ENCODE assay signal across 30 cellular contexts in genomic region chr1:174000274-174000852, GRCh38. TPM values are rescaled to one million over a fixed set of nuclear protein-coding genes. Genes with fewer than 3 reads are reported as not detected.
DNase-seq lines count a peak whose midpoint lies in the region; ATAC-seq, FAIRE-seq and TF ChIP-seq lines count a peak whose summit lies in the region.
"Had no signal": no experiment of that assay in that cellular context is flagged by ENCODE, and none has a peak within 500 bp of the region (broad histone marks: within the 10 kb centered on the region; RNA-seq: fewer than 3 reads in every experiment).

No MANE protein-coding gene starts in this region.

- H3K9me2 ChIP-seq in hepatocyte (replicated peaks; ENCODE audit: insufficient read depth): no peaks in the 10 kb centered on the region

- no peak for TF ChIP-seq EP300 in K562 (IDR thresholded peaks at IDR 0.05; ENCODE audit: low read length)

- peaks cover 43% of the 10 kb centered on the region for H3K4me1 Mint-ChIP-seq in CD14-positive monocyte

- no peak for TF ChIP-seq POLR2A in K562 (conservative IDR thresholded peaks at IDR 0.05)

- BruUV-seq in K562 (replicated peaks; lab: Mats Ljungman, UMichigan): no TSS peak

- 43% methylated on average over 3 of the region's 3 CpGs for WGBS in K562 (ENCODE audit: insufficient coverage, low coverage, missing lambda C conversion rate)
- 86% methylated on average over 3 of the region's 3 CpGs for WGBS in hepatocyte (ENCODE audit: low lambda C conversion rate, missing lambda C conversion rate)

- H3K36me3 ChIP-seq in K562 (ENCODE audit: control insufficient read depth, insufficient read depth, low read length) (peaks cover 28% of the 10 kb centered on the region), hepatocyte (replicated peaks; ENCODE audit: insufficient read depth, low read depth) (no peaks in the 10 kb centered on the region)
- H3K36me3 ChIP-seq: ascending aorta had no signal

- in situ Hi-C loops in K562 (cut with MboI): no loop called here

- no peak for ATAC-seq in K562
- no peak for ATAC-seq in HG03159 (IDR thresholded peaks at IDR 0.05; ENCODE audit: unreplicated experiment)
- ATAC-seq: naive thymus-derived CD4-positive, alpha-beta T cell; PC-3; stimulated activated effector memory CD8-positive, alpha-beta T cell treated with anti-CD3 and anti-CD28 coated beads, Interleukin-12 subunit alpha, Interleukin-12 subunit beta, amount 100 ng/mL, for 72 hours; WTC11 had no signal

- H3K4me2 ChIP-seq in K562 (ENCODE audit: insufficient read depth, low read length): no peak overlapping the region
- H3K4me2 ChIP-seq in hepatocyte: no peak overlapping the region
- H3K4me2 ChIP-seq: GM23338, KMS-11 had no signal

- no peak overlapping the region for H3K4me3 Mint-ChIP-seq in CD14-positive monocyte
- H3K4me3 Mint-ChIP-seq: activated CD4-positive, alpha-beta memory T cell treated with anti-CD3 and anti-CD28 coated beads, Interleukin-2, amount 10 ng/mL, durations not matched to agents 7 days and 5 days; GM23338; stimulated activated effector memory CD8-positive, alpha-beta T cell treated with anti-CD3 and anti-CD28 coated beads, Interleukin-12 subunit alpha, Interleukin-12 subunit beta, amount 100 ng/mL, for 72 hours; T-helper 1 cell treated with Interleukin-12 subunit alpha and Interleukin-12 subunit beta and Interleukin-4 antibody, amounts not matched to agents 30 μg/mL and 1 μg/mL, for 36 hours; WTC11 had no signal

- H2AFZ ChIP-seq in K562 (ENCODE audit: low read depth, low read length) (no peak overlapping the region), hepatocyte (no peak overlapping the region)
- H2AFZ ChIP-seq: GM23338 had no signal

- H3K9ac ChIP-seq in K562 (ENCODE audit: insufficient read depth in 1 of 2, low read depth in 2 of 2, low read length in 2 of 2): no peak overlapping the region
- H3K9ac ChIP-seq: KMS-11 had no signal

- TF ChIP-seq CTCF in CD14-positive monocyte (IDR thresholded peaks at IDR 0.05): no peak
- TF ChIP-seq CTCF in K562 (IDR thresholded peaks at IDR 0.05 in 2 of 3, conservative IDR thresholded peaks at IDR 0.05 in 1 of 3; ENCODE audit: insufficient read depth in 2 of 3, low read depth in 1 of 3, low read length in 3 of 3): no peak
- TF ChIP-seq CTCF in hepatocyte (IDR thresholded peaks at IDR 0.05; ENCODE audit: poor library complexity): no peak

- H3K9me3 Mint-ChIP-seq in CD14-positive monocyte: no peaks in the 10 kb centered on the region
- H3K9me3 Mint-ChIP-seq: activated CD4-positive, alpha-beta memory T cell treated with anti-CD3 and anti-CD28 coated beads, Interleukin-2, amount 10 ng/mL, durations not matched to agents 7 days and 5 days; GM23338; naive thymus-derived CD4-positive, alpha-beta T cell; stimulated activated effector memory CD8-positive, alpha-beta T cell treated with anti-CD3 and anti-CD28 coated beads, Interleukin-12 subunit alpha, Interleukin-12 subunit beta, amount 100 ng/mL, for 72 hours; T-helper 1 cell treated with Interleukin-12 subunit alpha and Interleukin-12 subunit beta and Interleukin-4 antibody, amounts not matched to agents 30 μg/mL and 1 μg/mL, for 36 hours had no signal

- H3K27me3 Mint-ChIP-seq in CD14-positive monocyte (ENCODE audit: low read depth in 3 of 3): no peaks in the 10 kb centered on the region
- H3K27me3 Mint-ChIP-seq: activated CD4-positive, alpha-beta memory T cell treated with anti-CD3 and anti-CD28 coated beads, Interleukin-2, amount 10 ng/mL, durations not matched to agents 7 days and 5 days; naive thymus-derived CD4-positive, alpha-beta T cell had no signal

- CTCF ChIA-PET in K562 (lab: Yijun Ruan, JAX; ENCODE audit: low intra/inter-chr PET ratio): no interaction called here

- peaks cover 13 to 31% of the 10 kb centered on the region in 2 donors for H3K36me3 Mint-ChIP-seq in CD14-positive monocyte
- H3K36me3 Mint-ChIP-seq: WTC11 had no signal

- H3K27ac ChIP-seq in K562 (ENCODE audit: extremely low read depth, low read depth, low read length) (no peak overlapping the region), hepatocyte (peak overlapping the region; percentile 14)
- H3K27ac ChIP-seq: ascending aorta, KMS-11, suprapubic skin had no signal

- H3K4me1 ChIP-seq in K562 (replicated peaks in 1 of 2; ENCODE audit: control insufficient read depth in 2 of 2, insufficient read depth in 2 of 2, low read length in 2 of 2) (peaks cover 0 to 3% of the 10 kb centered on the region in 2 experiments; a peak in 1 of 5 replicates), hepatocyte (ENCODE audit: insufficient read depth) (peaks cover 13% of the 10 kb centered on the region)

- H3K27me3 ChIP-seq in K562 (ENCODE audit: control insufficient read depth in 2 of 2, insufficient read depth in 2 of 2, low read length in 2 of 2) (no peaks in the 10 kb centered on the region), hepatocyte (no peaks in the 10 kb centered on the region)
- H3K27me3 ChIP-seq: ascending aorta, suprapubic skin had no signal

- H3K4me3 ChIP-seq in K562: no peak overlapping the region
- no peak overlapping the region for H3K4me3 ChIP-seq in hepatocyte
- H3K4me3 ChIP-seq: ascending aorta, GM23338, suprapubic skin had no signal

- H4K20me1 ChIP-seq in K562 (replicated peaks; ENCODE audit: control insufficient read depth, insufficient read depth, low read length): no peaks in the 10 kb centered on the region; the same call in 1 of the 2 replicates
- H4K20me1 ChIP-seq in hepatocyte (ENCODE audit: insufficient read depth, poor library complexity, severe bottlenecking): peaks cover 92% of the 10 kb centered on the region

- DNase-seq in CD14-positive monocyte (ENCODE audit: low spot score) (no peak), NCI-H2227 (lab: John Stamatoyannopoulos, UW; ENCODE audit: unreplicated experiment) (peak; percentile 65), K562 (ENCODE audit: extremely low read depth in 1 of 4, low spot score in 3 of 4) (no peak), hepatocyte (ENCODE audit: low spot score) (no peak), midbrain (lab: John Stamatoyannopoulos, UW) (no peak), GF-D8 (lab: John Stamatoyannopoulos, UW) (no peak)
- DNase-seq in activated CD4-positive, alpha-beta T cell treated with anti-CD3 and anti-CD28 coated beads, Interleukin-2, amount 50 U/mL, for 4 hours: no peak
- DNase-seq: activated CD4-positive, alpha-beta memory T cell treated with anti-CD3 and anti-CD28 coated beads, Interleukin-2, amount 10 ng/mL, durations not matched to agents 7 days and 5 days; activated naive CD4-positive, alpha-beta T cell; activated T-cell treated with anti-CD3 and anti-CD28 coated beads for 4 hours; C1 segment of cervical spinal cord; DMS53; mesenchymal stem cell; MV-4-11; naive thymus-derived CD4-positive, alpha-beta T cell; NCI-H187; NCI-H345; PC-3; SHP77 treated with DMSO at 0.1 percent for 48 hours had no signal

- H3K27ac Mint-ChIP-seq in CD14-positive monocyte: peak overlapping the region in 4 of 7 donors; percentile 5 to 74 (median 45)
- H3K27ac Mint-ChIP-seq: activated CD4-positive, alpha-beta memory T cell treated with anti-CD3 and anti-CD28 coated beads, Interleukin-2, amount 10 ng/mL, durations not matched to agents 7 days and 5 days; stimulated activated effector memory CD8-positive, alpha-beta T cell treated with anti-CD3 and anti-CD28 coated beads, Interleukin-12 subunit alpha, Interleukin-12 subunit beta, amount 100 ng/mL, for 72 hours; T-helper 1 cell treated with Interleukin-12 subunit alpha and Interleukin-12 subunit beta and Interleukin-4 antibody, amounts not matched to agents 30 μg/mL and 1 μg/mL, for 36 hours had no signal

- H3K9me3 ChIP-seq in K562 (replicated peaks; ENCODE audit: control insufficient read depth, insufficient read depth, low read depth, low read length): no peaks in the 10 kb centered on the region
- H3K9me3 ChIP-seq in hepatocyte (ENCODE audit: low read depth): no peaks in the 10 kb centered on the region
- H3K9me3 ChIP-seq: ascending aorta, suprapubic skin had no signal

- POLR2A ChIA-PET in K562 (lab: Yijun Ruan, JAX): interaction anchor here (0.7 to 3.1 kb wide), 6 partner anchors 8 to 28 kb away, joined by 3 to 12 read pairs (median 4); partner anchors contain the start of gene RC3H1

- peaks cover 83% of the 10 kb centered on the region for H3K79me2 ChIP-seq in K562 (ENCODE audit: control insufficient read depth, insufficient read depth, low read length)
- H3K79me2 ChIP-seq in hepatocyte: peaks cover 100% of the 10 kb centered on the region

- FAIRE-seq in K562 (lab: Jason Lieb, UNC): no peak
- FAIRE-seq: colon, endometrium, GM12891 had no signal

- H3K9me1 ChIP-seq in K562 (ENCODE audit: control insufficient read depth, insufficient read depth, low read length): no peaks in the 10 kb centered on the region

- intact Hi-C loops in CD14-positive monocyte (cut with micrococcal nuclease): no loop called here
- intact Hi-C loops in K562 (cut with micrococcal nuclease): no loop called here

- TF ChIP-seq RAD21 in K562 (CRISPR knock-in tag; conservative IDR thresholded peaks at IDR 0.05 in 1 of 2, IDR thresholded peaks at IDR 0.05 in 1 of 2): no peak

TF ChIP-seq in K562, 482 proteins besides CTCF, POLR2A, EP300 and RAD21 (continues in another document):
- TF ChIP-seq MAFG (tag; conservative IDR thresholded peaks at IDR 0.05) (no peak), RCOR1 (IDR thresholded peaks at IDR 0.05; ENCODE audit: borderline replicate concordance in 1 of 2, low read depth in 2 of 2, low read length in 2 of 2) (no peak)

RNA-seq across cellular contexts. Expression of gene RC3H1, which starts 21.8 kb away (rescaled TPM):
- polyA plus RNA-seq in CD14-positive monocyte: 1 to 10 TPM; 3.8 to 7.8 TPM
- 81.9 and 168 TPM in 2 replicates for total RNA-seq in K562 (2011; cell fraction: chromatin; rRNA removed; ENCODE audit: low replicate concordance)
- total RNA-seq in K562 (2011; cell fraction: nucleolus; rRNA removed): 42.0 and 47.8 TPM in 2 replicates
- total RNA-seq in K562 (2011; cell fraction: nucleoplasm; rRNA removed): 46.5 and 67.9 TPM in 2 replicates
- 11.4 and 12.4 TPM in 2 replicates for total RNA-seq in K562 (2014; rRNA removed)
- 20.9 and 23.4 TPM in 2 replicates for total RNA-seq in K562 (2014; rRNA removed; fragmentation: Illumina TruSeq; extraction: Trizol)
- 27.2 and 31.7 TPM in 2 replicates for total RNA-seq in K562 (2015; rRNA removed; fragmentation: Illumina TruSeq; extraction: Trizol)
- 21.0 and 21.3 TPM in 2 replicates for total RNA-seq in K562 (2021)
- 17.3 and 17.4 TPM in 2 replicates for polyA plus RNA-seq in K562 (2011; rRNA removed)
- 7.9 and 9.5 TPM in 2 replicates for polyA plus RNA-seq in K562 (2011; cell fraction: cytosol; rRNA removed)
- polyA plus RNA-seq in K562 (2011; cell fraction: nucleus; rRNA removed): 23.3 and 23.5 TPM in 2 replicates
- polyA plus RNA-seq in K562 (2012): 2.8 and 3.4 TPM in 2 replicates
- polyA plus RNA-seq in K562 (2014; fragmentation: Illumina TruSeq; extraction: Trizol): 5.6 and 6.7 TPM in 2 replicates
- 1 to 10 TPM; 2.4 to 3.4 TPM for polyA plus RNA-seq in K562 (2014; fragmentation: Nextera tagmentation; extraction: Ambion mirVana)
- 5.7 and 6.1 TPM in 2 replicates for polyA plus RNA-seq in K562 (2014; rRNA removed)
- 83.2 and 95.5 TPM in 2 replicates for polyA minus RNA-seq in K562 (2011; rRNA and poly(A)+ RNA removed)
- 26.8 and 32.4 TPM in 2 replicates for polyA minus RNA-seq in K562 (2011; cell fraction: cytosol; rRNA and poly(A)+ RNA removed)
- polyA minus RNA-seq in K562 (2011; cell fraction: nucleus; rRNA and poly(A)+ RNA removed): 33.8 and 61.1 TPM in 2 replicates
- 22.8 and 32.6 TPM in 2 replicates for total RNA-seq in hepatocyte
- 5.8 and 5.9 TPM in 2 replicates for polyA plus RNA-seq in hepatocyte
